2 cellular contexts compared by ENCODE assay signal in genomic region chr6:32087574-32088486, GRCh38.
TF ChIP-seq lines count a peak whose summit lies in the region.

No MANE protein-coding gene starts in this region.

TF ChIP-seq in IMR-90, 13 proteins besides CTCF, POLR2A, EP300 and RAD21:
- TF ChIP-seq CEBPB (IDR thresholded peaks at IDR 0.05; ENCODE audit: low read depth, low read length) (no peak), NFE2L2 (IDR thresholded peaks at IDR 0.05; ENCODE audit: low read depth, low read length) (no peak), ELK1 (IDR thresholded peaks at IDR 0.05; ENCODE audit: borderline replicate concordance, low read depth, low read length) (no peak), FOS (IDR thresholded peaks at IDR 0.05; ENCODE audit: low read depth, low read length) (no peak), RCOR1 (IDR thresholded peaks at IDR 0.05; ENCODE audit: insufficient replicate concordance, low read length) (no peak), SMC3 (IDR thresholded peaks at IDR 0.05; ENCODE audit: low read depth, low read length) (peak; percentile 28; the same call in 1 of the 2 replicates)
TF ChIP-seq in IMR-90: peak in this region for 1.

TF ChIP-seq in K562, 482 proteins besides CTCF, POLR2A, EP300 and RAD21 (continues in another document):
- TF ChIP-seq, protein P1, sequence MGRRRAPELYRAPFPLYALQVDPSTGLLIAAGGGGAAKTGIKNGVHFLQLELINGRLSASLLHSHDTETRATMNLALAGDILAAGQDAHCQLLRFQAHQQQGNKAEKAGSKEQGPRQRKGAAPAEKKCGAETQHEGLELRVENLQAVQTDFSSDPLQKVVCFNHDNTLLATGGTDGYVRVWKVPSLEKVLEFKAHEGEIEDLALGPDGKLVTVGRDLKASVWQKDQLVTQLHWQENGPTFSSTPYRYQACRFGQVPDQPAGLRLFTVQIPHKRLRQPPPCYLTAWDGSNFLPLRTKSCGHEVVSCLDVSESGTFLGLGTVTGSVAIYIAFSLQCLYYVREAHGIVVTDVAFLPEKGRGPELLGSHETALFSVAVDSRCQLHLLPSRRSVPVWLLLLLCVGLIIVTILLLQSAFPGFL (CRISPR knock-in tag; IDR thresholded peaks at IDR 0.05), result no peak
- TF ChIP-seq ZNF197 (CRISPR knock-in tag; IDR thresholded peaks at IDR 0.05; ENCODE audit: low read depth), result no peak
- no peak for TF ChIP-seq ZNF165 (CRISPR knock-in tag; IDR thresholded peaks at IDR 0.05; ENCODE audit: borderline replicate concordance)
- peak; percentile 60 for TF ChIP-seq NCOA6 (IDR thresholded peaks at IDR 0.05)
- peak in 2 of 3 experiments; percentile 35 to 62 for TF ChIP-seq YY1 (IDR thresholded peaks at IDR 0.05; ENCODE audit: borderline replicate concordance in 1 of 3, control insufficient read depth in 1 of 3, extremely low read depth in 1 of 3, insufficient read depth in 3 of 3, insufficient read length in 1 of 3, insufficient replicate concordance in 2 of 3, low read depth in 1 of 3, low read length in 2 of 3)
- TF ChIP-seq, protein P2, sequence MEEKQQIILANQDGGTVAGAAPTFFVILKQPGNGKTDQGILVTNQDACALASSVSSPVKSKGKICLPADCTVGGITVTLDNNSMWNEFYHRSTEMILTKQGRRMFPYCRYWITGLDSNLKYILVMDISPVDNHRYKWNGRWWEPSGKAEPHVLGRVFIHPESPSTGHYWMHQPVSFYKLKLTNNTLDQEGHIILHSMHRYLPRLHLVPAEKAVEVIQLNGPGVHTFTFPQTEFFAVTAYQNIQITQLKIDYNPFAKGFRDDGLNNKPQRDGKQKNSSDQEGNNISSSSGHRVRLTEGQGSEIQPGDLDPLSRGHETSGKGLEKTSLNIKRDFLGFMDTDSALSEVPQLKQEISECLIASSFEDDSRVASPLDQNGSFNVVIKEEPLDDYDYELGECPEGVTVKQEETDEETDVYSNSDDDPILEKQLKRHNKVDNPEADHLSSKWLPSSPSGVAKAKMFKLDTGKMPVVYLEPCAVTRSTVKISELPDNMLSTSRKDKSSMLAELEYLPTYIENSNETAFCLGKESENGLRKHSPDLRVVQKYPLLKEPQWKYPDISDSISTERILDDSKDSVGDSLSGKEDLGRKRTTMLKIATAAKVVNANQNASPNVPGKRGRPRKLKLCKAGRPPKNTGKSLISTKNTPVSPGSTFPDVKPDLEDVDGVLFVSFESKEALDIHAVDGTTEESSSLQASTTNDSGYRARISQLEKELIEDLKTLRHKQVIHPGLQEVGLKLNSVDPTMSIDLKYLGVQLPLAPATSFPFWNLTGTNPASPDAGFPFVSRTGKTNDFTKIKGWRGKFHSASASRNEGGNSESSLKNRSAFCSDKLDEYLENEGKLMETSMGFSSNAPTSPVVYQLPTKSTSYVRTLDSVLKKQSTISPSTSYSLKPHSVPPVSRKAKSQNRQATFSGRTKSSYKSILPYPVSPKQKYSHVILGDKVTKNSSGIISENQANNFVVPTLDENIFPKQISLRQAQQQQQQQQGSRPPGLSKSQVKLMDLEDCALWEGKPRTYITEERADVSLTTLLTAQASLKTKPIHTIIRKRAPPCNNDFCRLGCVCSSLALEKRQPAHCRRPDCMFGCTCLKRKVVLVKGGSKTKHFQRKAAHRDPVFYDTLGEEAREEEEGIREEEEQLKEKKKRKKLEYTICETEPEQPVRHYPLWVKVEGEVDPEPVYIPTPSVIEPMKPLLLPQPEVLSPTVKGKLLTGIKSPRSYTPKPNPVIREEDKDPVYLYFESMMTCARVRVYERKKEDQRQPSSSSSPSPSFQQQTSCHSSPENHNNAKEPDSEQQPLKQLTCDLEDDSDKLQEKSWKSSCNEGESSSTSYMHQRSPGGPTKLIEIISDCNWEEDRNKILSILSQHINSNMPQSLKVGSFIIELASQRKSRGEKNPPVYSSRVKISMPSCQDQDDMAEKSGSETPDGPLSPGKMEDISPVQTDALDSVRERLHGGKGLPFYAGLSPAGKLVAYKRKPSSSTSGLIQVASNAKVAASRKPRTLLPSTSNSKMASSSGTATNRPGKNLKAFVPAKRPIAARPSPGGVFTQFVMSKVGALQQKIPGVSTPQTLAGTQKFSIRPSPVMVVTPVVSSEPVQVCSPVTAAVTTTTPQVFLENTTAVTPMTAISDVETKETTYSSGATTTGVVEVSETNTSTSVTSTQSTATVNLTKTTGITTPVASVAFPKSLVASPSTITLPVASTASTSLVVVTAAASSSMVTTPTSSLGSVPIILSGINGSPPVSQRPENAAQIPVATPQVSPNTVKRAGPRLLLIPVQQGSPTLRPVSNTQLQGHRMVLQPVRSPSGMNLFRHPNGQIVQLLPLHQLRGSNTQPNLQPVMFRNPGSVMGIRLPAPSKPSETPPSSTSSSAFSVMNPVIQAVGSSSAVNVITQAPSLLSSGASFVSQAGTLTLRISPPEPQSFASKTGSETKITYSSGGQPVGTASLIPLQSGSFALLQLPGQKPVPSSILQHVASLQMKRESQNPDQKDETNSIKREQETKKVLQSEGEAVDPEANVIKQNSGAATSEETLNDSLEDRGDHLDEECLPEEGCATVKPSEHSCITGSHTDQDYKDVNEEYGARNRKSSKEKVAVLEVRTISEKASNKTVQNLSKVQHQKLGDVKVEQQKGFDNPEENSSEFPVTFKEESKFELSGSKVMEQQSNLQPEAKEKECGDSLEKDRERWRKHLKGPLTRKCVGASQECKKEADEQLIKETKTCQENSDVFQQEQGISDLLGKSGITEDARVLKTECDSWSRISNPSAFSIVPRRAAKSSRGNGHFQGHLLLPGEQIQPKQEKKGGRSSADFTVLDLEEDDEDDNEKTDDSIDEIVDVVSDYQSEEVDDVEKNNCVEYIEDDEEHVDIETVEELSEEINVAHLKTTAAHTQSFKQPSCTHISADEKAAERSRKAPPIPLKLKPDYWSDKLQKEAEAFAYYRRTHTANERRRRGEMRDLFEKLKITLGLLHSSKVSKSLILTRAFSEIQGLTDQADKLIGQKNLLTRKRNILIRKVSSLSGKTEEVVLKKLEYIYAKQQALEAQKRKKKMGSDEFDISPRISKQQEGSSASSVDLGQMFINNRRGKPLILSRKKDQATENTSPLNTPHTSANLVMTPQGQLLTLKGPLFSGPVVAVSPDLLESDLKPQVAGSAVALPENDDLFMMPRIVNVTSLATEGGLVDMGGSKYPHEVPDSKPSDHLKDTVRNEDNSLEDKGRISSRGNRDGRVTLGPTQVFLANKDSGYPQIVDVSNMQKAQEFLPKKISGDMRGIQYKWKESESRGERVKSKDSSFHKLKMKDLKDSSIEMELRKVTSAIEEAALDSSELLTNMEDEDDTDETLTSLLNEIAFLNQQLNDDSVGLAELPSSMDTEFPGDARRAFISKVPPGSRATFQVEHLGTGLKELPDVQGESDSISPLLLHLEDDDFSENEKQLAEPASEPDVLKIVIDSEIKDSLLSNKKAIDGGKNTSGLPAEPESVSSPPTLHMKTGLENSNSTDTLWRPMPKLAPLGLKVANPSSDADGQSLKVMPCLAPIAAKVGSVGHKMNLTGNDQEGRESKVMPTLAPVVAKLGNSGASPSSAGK (IDR thresholded peaks at IDR 0.05), result no peak
- TF ChIP-seq TCF3 (CRISPR knock-in tag; IDR thresholded peaks at IDR 0.05), result peak; percentile 24; the same call in 1 of the 2 replicates
- TF ChIP-seq TRIM24 (IDR thresholded peaks at IDR 0.05), result no peak; a peak in 1 of 4 replicates
- no peak for TF ChIP-seq BMI1 (IDR thresholded peaks at IDR 0.05; ENCODE audit: low read length)
- 0 out of 2 replicates have a peak, but pooled peaks have one; percentile 11 for TF ChIP-seq ZKSCAN1 (IDR thresholded peaks at IDR 0.05; ENCODE audit: low read depth, low read length)
- TF ChIP-seq POLR2G (IDR thresholded peaks at IDR 0.05; ENCODE audit: low read depth, low read length), result peak; percentile 52; the same call in 1 of the 2 replicates
- TF ChIP-seq OTX1 (CRISPR knock-in tag; IDR thresholded peaks at IDR 0.05), result no peak
- TF ChIP-seq CTBP1 (IDR thresholded peaks at IDR 0.05; ENCODE audit: borderline replicate concordance), result peak; percentile 19; the same call in 1 of the 2 replicates
- TF ChIP-seq RFX5 (IDR thresholded peaks at IDR 0.05; ENCODE audit: low read depth, low read length), result no peak
- TF ChIP-seq POLR3A (IDR thresholded peaks at IDR 0.05; ENCODE audit: borderline replicate concordance, extremely low read depth, insufficient read depth, insufficient read length), result no peak
- peak in 1 of 2 experiments; percentile 70; a peak in 1 of 4 replicates for TF ChIP-seq UBTF (IDR thresholded peaks at IDR 0.05; ENCODE audit: borderline replicate concordance in 1 of 2, low read depth in 2 of 2, low read length in 2 of 2)
- TF ChIP-seq E4F1 (CRISPR knock-in tag; IDR thresholded peaks at IDR 0.05; ENCODE audit: borderline replicate concordance), result no peak
- TF ChIP-seq MAFK (IDR thresholded peaks at IDR 0.05; ENCODE audit: low read length), result no peak
- TF ChIP-seq ZBTB7A (IDR thresholded peaks at IDR 0.05; ENCODE audit: borderline replicate concordance, control insufficient read depth, low read depth, low read length), result peak; percentile 68; the same call in 1 of the 2 replicates
- no peak for TF ChIP-seq ZNF780A (CRISPR knock-in tag; IDR thresholded peaks at IDR 0.05)
- peak; percentile 36; the same call in 1 of the 2 replicates for TF ChIP-seq CREB1 (IDR thresholded peaks at IDR 0.05)
- TF ChIP-seq CREB1 (CRISPR knock-in tag; IDR thresholded peaks at IDR 0.05), result no peak
- no peak for TF ChIP-seq ZNF507 (tag; conservative IDR thresholded peaks at IDR 0.05)
- TF ChIP-seq ZNF316 (IDR thresholded peaks at IDR 0.05), result peak; percentile 54
- TF ChIP-seq GABPB1 (CRISPR knock-in tag; IDR thresholded peaks at IDR 0.05), result peak; percentile 42; the same call in 1 of the 2 replicates
- TF ChIP-seq JUN (IDR thresholded peaks at IDR 0.05; ENCODE audit: borderline replicate concordance, low read depth, low read length), result peak; percentile 43; the same call in 1 of the 2 replicates
- TF ChIP-seq JUN (CRISPR knock-in tag; IDR thresholded peaks at IDR 0.05; ENCODE audit: borderline replicate concordance), result no peak
- TF ChIP-seq E2F6 (IDR thresholded peaks at IDR 0.05; ENCODE audit: borderline replicate concordance in 1 of 2, extremely low read depth in 1 of 2, insufficient read depth in 1 of 2, insufficient read length in 1 of 2, low read depth in 1 of 2, low read length in 1 of 2, poor library complexity in 1 of 2, severe bottlenecking in 1 of 2), result peak in 1 of 2 experiments; percentile 29
- TF ChIP-seq HDAC3 (IDR thresholded peaks at IDR 0.05; ENCODE audit: borderline replicate concordance, partially characterized antibody), result no peak
- no peak for TF ChIP-seq ZNF436 (CRISPR knock-in tag; IDR thresholded peaks at IDR 0.05)
- no peak for TF ChIP-seq NEUROD1 (IDR thresholded peaks at IDR 0.05; ENCODE audit: borderline replicate concordance, low read depth, low read length, partially characterized antibody)
- TF ChIP-seq ZBTB17 (CRISPR knock-in tag; IDR thresholded peaks at IDR 0.05), result no peak
- TF ChIP-seq BHLHE40 (IDR thresholded peaks at IDR 0.05; ENCODE audit: low read length), result 0 out of 2 replicates have a peak, but pooled peaks have one; percentile 37
- TF ChIP-seq KDM2B (CRISPR knock-in tag; IDR thresholded peaks at IDR 0.05), result no peak
- TF ChIP-seq GATAD2B (IDR thresholded peaks at IDR 0.05; ENCODE audit: borderline replicate concordance), result 0 out of 2 replicates have a peak, but pooled peaks have one; percentile 70
- TF ChIP-seq ZNF695 (CRISPR knock-in tag; IDR thresholded peaks at IDR 0.05), result no peak
- no peak for TF ChIP-seq NRF1 (conservative IDR thresholded peaks at IDR 0.05 in 1 of 2, IDR thresholded peaks at IDR 0.05 in 1 of 2)
- 0 out of 2 replicates have a peak, but pooled peaks have one; percentile 58 for TF ChIP-seq ZNF12 (CRISPR knock-in tag; IDR thresholded peaks at IDR 0.05)
- TF ChIP-seq JUND (IDR thresholded peaks at IDR 0.05; ENCODE audit: borderline replicate concordance, low read depth, low read length), result peak; percentile 53; the same call in 1 of the 2 replicates
- TF ChIP-seq JUND (tag; IDR thresholded peaks at IDR 0.05; ENCODE audit: borderline replicate concordance, low read depth, low read length), result no peak
